In the genomic region with DNA sequence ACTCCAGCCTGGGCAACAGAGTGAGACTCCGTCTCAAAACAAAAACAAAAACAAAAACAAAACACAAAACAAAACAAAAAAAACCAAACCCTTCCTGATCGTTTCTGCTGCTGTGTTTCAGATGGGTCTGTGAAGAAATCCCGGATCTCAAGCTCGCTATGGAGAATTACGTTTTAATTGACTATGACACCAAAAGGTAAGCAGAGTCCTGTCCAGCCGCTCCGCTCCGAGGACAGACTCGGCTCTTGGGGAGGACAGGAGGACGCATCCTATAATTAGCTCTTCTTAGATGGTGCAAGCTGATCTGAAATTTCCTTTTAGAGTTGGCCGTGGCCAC, we compare ENCODE assay signal across 12 cellular contexts. TPM values are rescaled to one million over a fixed set of nuclear protein-coding genes. Genes with fewer than 3 reads are reported as not detected.
DNase-seq lines count a peak whose midpoint lies in the region; ATAC-seq and TF ChIP-seq lines count a peak whose summit lies in the region.
"Had no signal": no experiment of that assay in that cellular context is flagged by ENCODE, and none has a peak within 500 bp of the region (broad histone marks: within the 10 kb centered on the region; RNA-seq: fewer than 3 reads in every experiment).

No MANE protein-coding gene starts in this region.

- H3K14ac ChIP-seq in trophoblast cell (ENCODE audit: low read length): no peak overlapping the region

- peak overlapping the region; percentile 35 for H3K4me2 ChIP-seq in trophoblast cell (ENCODE audit: low read length)

- H4K12ac ChIP-seq in trophoblast cell (ENCODE audit: low read depth, low read length): no peak overlapping the region

- no peak overlapping the region for H2BK120ac ChIP-seq in trophoblast cell (ENCODE audit: insufficient read depth, low read length, poor library complexity)

- H3K4me1 ChIP-seq in trophoblast cell (ENCODE audit: control insufficient read depth in 1 of 2, insufficient read depth in 2 of 2, low read length in 2 of 2) (peaks cover 15 to 18% of the 10 kb centered on the region in 2 experiments), tibial nerve (peaks cover 0 to 91% (median 37%) of the 10 kb centered on the region in 4 donors)

- no peak overlapping the region for H2AFZ ChIP-seq in trophoblast cell (ENCODE audit: insufficient read depth, low read length, poor library complexity)

- no peaks in the 10 kb centered on the region for H3K9me3 ChIP-seq in trophoblast cell (ENCODE audit: insufficient read depth, low read depth, low read length)
- no peaks in the 10 kb centered on the region for H3K9me3 ChIP-seq in tibial nerve

- TF ChIP-seq CTCF in WI38 (IDR thresholded peaks at IDR 0.05; ENCODE audit: low read depth, low read length) (no peak), fibroblast of the aortic adventitia (IDR thresholded peaks at IDR 0.05; ENCODE audit: insufficient read depth, low read length) (no peak), tibial nerve (IDR thresholded peaks at IDR 0.05) (no peak)

- no peak overlapping the region for H3K18ac ChIP-seq in trophoblast cell (ENCODE audit: low read length)

- no peak overlapping the region for H3K9ac ChIP-seq in trophoblast cell (ENCODE audit: low read length)

- H2BK5ac ChIP-seq in trophoblast cell (ENCODE audit: low read depth, low read length, poor library complexity): no peak overlapping the region

- peak overlapping the region; percentile 40 for H3K27ac ChIP-seq in trophoblast cell (ENCODE audit: low read depth, low read length)
- H3K27ac ChIP-seq in tibial nerve: peak overlapping the region; percentile 5 to 85 (median 72)

- no peak for TF ChIP-seq EP300 in tibial nerve (IDR thresholded peaks at IDR 0.05)

- H3K23ac ChIP-seq in trophoblast cell (ENCODE audit: low read length): no peak overlapping the region

- DNase-seq in fibroblast of the aortic adventitia (ENCODE audit: low read depth): no peak
- no peak for DNase-seq in trophoblast cell
- DNase-seq in tibial nerve (ENCODE audit: low spot score in 2 of 2): no peak
- no peak for DNase-seq in stimulated activated naive CD8-positive, alpha-beta T cell treated with anti-CD3 and anti-CD28 coated beads, Interleukin-15, Interleukin-2, amounts not matched to agents 100 U/mL and 50 U/mL, for 24 hours
- no peak for DNase-seq in NK-92 (lab: John Stamatoyannopoulos, UW; ENCODE audit: unreplicated experiment)
- no peak for DNase-seq in activated naive CD4-positive, alpha-beta T cell treated with anti-CD3 and anti-CD28 coated beads, Interleukin-2, amount 50 U/mL, for 16 hours
- DNase-seq: activated CD8-positive, alpha-beta memory T cell treated with anti-CD3 and anti-CD28 coated beads for 24 hours; activated effector memory CD4-positive, alpha-beta T cell treated with anti-CD3 and anti-CD28 coated beads, Interleukin-2, amount 50 U/mL, for 16 hours; CD4-positive, alpha-beta memory T cell; NCI-H2107; nucleus accumbens had no signal

- H3K79me1 ChIP-seq in trophoblast cell (ENCODE audit: low read length): no peaks in the 10 kb centered on the region

- no peak for ATAC-seq in stimulated activated naive CD8-positive, alpha-beta T cell treated with anti-CD3 and anti-CD28 coated beads, Interleukin-15, Interleukin-2, amounts not matched to agents 100 U/mL and 50 U/mL, for 24 hours

- no peak overlapping the region for H3K4ac ChIP-seq in trophoblast cell (ENCODE audit: low read depth, low read length)

- H4K91ac ChIP-seq in trophoblast cell (ENCODE audit: low read depth, low read length): no peak overlapping the region

- H3K4me3 ChIP-seq in WI38 (ENCODE audit: low read depth, low read length): peak overlapping the region; percentile 33; the same call in 1 of the 2 replicates
- peak overlapping the region; percentile 40 for H3K4me3 ChIP-seq in fibroblast of the aortic adventitia (ENCODE audit: low read depth, low read length)
- H3K4me3 ChIP-seq in trophoblast cell (ENCODE audit: low read depth, low read length): no peak overlapping the region
- H3K4me3 ChIP-seq in tibial nerve: peak overlapping the region in 1 of 4 donors; percentile 3

- H2BK12ac ChIP-seq in trophoblast cell (ENCODE audit: low read length): no peak overlapping the region

- WGBS in trophoblast cell (ENCODE audit: extremely low coverage, insufficient coverage, insufficient read length): 100% methylated on average over 2 of the region's 11 CpGs
- WGBS in tibial nerve, 2 donors: 30 to 47% methylated on average over 11 of the region's 11 CpGs

- H4K8ac ChIP-seq in trophoblast cell (ENCODE audit: low read depth, low read length): no peak overlapping the region

- H3K27me3 ChIP-seq in trophoblast cell (ENCODE audit: insufficient read depth, low read length): no peaks in the 10 kb centered on the region
- H3K27me3 ChIP-seq in tibial nerve: no peaks in the 10 kb centered on the region

- H3K79me2 ChIP-seq in trophoblast cell (ENCODE audit: control insufficient read depth, insufficient read depth, low read length, poor library complexity): no peaks in the 10 kb centered on the region

- H2AK5ac ChIP-seq in trophoblast cell (ENCODE audit: low read length): no peak overlapping the region

- H3K36me3 ChIP-seq in trophoblast cell (ENCODE audit: control insufficient read depth in 1 of 2, insufficient read depth in 2 of 2, low read length in 2 of 2) (peaks cover 41 to 44% of the 10 kb centered on the region in 2 experiments), tibial nerve (peaks cover 0 to 36% (median 0%) of the 10 kb centered on the region in 3 donors)

- no peak for TF ChIP-seq POLR2A in tibial nerve (IDR thresholded peaks at IDR 0.05)

RNA-seq across cellular contexts. Expression of a gene that starts 22.0 kb away (rescaled TPM):
- 10.3 and 12.0 TPM in 2 replicates for total RNA-seq in fibroblast of the aortic adventitia (ENCODE audit: low replicate concordance)
- polyA plus RNA-seq in trophoblast cell (2013): 18.1 and 18.3 TPM in 2 replicates
- total RNA-seq in tibial nerve: 10 to 100 TPM; 13.8 to 59.4 (median 18.1) TPM

RNA-seq across cellular contexts. Expression of a gene that starts 34.3 kb away (rescaled TPM):
- total RNA-seq in fibroblast of the aortic adventitia (ENCODE audit: low replicate concordance): 82.7 and 102 TPM in 2 replicates
- 96.9 and 101 TPM in 2 replicates for polyA plus RNA-seq in trophoblast cell (2013)
- 100 to 1,000 TPM in 1 of 4 donors, 10 to 100 TPM in 3; 75.2 to 127 (median 83.3) TPM for total RNA-seq in tibial nerve

RNA-seq across cellular contexts. Expression of a gene that starts 50.4 kb away (rescaled TPM):
- total RNA-seq in fibroblast of the aortic adventitia (ENCODE audit: low replicate concordance) (30.9 and 33.4 TPM in 2 replicates), tibial nerve (10 to 100 TPM; 37.3 to 67.5 (median 51.2) TPM)
- polyA plus RNA-seq in trophoblast cell (2013): 71.1 and 72.2 TPM in 2 replicates

RNA-seq across cellular contexts. Expression of a gene that starts 50.9 kb away (rescaled TPM):
- total RNA-seq in fibroblast of the aortic adventitia (ENCODE audit: low replicate concordance) (11.9 and 29.6 TPM in 2 replicates), tibial nerve (10 to 100 TPM; 21.4 to 84.0 (median 51.8) TPM)
- polyA plus RNA-seq in trophoblast cell (2013): 90.1 and 94.1 TPM in 2 replicates
